Comparison of ENCODE assay signal across 8 cellular contexts in the genomic region with DNA sequence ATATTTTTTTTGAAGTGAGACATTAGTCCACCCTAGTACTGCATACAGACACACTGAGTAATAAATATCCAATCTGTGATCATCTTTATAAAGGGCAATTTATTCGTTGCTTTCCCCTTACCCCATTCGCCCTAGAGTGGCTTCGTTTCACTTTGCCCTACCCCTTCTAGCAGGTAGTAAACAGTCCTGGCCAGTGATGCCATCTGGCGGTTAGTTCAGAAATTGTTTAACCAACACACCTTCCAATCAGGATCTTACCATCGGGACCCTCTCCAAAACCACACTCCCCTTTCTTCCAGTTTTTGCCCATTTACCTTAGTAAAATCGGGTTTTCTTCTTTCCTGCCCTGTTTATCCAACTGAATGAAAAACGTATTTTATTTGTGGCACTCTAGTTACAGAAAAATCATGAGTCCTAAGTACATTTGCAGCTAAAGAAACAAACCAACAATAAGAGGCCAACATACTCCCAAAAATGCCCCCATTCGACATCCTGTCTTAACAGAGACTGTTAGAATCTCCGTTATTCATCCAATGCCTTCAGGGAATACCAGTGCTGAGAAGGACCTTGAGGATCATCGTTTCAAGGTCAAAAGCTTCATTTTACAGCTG. TPM values are rescaled to one million over a fixed set of nuclear protein-coding genes. Genes with fewer than 3 reads are reported as not detected.
DNase-seq lines count a peak whose midpoint lies in the region; ATAC-seq and TF ChIP-seq lines count a peak whose summit lies in the region.

No MANE protein-coding gene starts in this region.

- H2BK5ac ChIP-seq in neuronal stem cell (ENCODE audit: low read length) = no peak overlapping the region

- H4K8ac ChIP-seq in neuronal stem cell (ENCODE audit: low read depth, low read length) = no peak overlapping the region

- H3K9me3 Mint-ChIP-seq in activated T-helper 2 cell treated with anti-CD3 and anti-CD28 coated beads, Interferon-gamma antibody, Interleukin-2, Interleukin-4, amounts not matched to agents 10 μg/mL and 5 μg/mL and 100 μg/mL, durations not matched to agents 14 hours and 24 hours and 36 hours = no peaks in the 10 kb centered on the region

- no peak overlapping the region for H3K18ac ChIP-seq in neuronal stem cell (ENCODE audit: low read length)

- no peak overlapping the region for H4K91ac ChIP-seq in neuronal stem cell (ENCODE audit: low read depth, low read length, poor library complexity)

- H3K9me3 ChIP-seq in Peyer's patch (no peaks in the 10 kb centered on the region), neuronal stem cell (replicated peaks in 1 of 2; ENCODE audit: control insufficient read depth in 2 of 2, insufficient read depth in 1 of 2, low read depth in 1 of 2, low read length in 2 of 2) (peaks cover under 1 to 4% of the 10 kb centered on the region in 2 donors)

- H2AFZ ChIP-seq in neuronal stem cell (ENCODE audit: low read length) = no peak overlapping the region

- H3K27me3 Mint-ChIP-seq in activated T-helper 2 cell treated with anti-CD3 and anti-CD28 coated beads, Interferon-gamma antibody, Interleukin-2, Interleukin-4, amounts not matched to agents 10 μg/mL and 5 μg/mL and 100 μg/mL, durations not matched to agents 14 hours and 24 hours and 36 hours (ENCODE audit: low read depth) = peaks cover 11% of the 10 kb centered on the region

- H3K4me1 Mint-ChIP-seq in activated T-helper 2 cell treated with anti-CD3 and anti-CD28 coated beads, Interferon-gamma antibody, Interleukin-2, Interleukin-4, amounts not matched to agents 10 μg/mL and 5 μg/mL and 100 μg/mL, durations not matched to agents 14 hours and 24 hours and 36 hours (ENCODE audit: low read depth) = peaks cover 41% of the 10 kb centered on the region

- H3K4me3 Mint-ChIP-seq in activated T-helper 2 cell treated with anti-CD3 and anti-CD28 coated beads, Interferon-gamma antibody, Interleukin-2, Interleukin-4, amounts not matched to agents 10 μg/mL and 5 μg/mL and 100 μg/mL, durations not matched to agents 14 hours and 24 hours and 36 hours (ENCODE audit: low read depth) = peak overlapping the region; percentile 98

- intact Hi-C loops in activated T-helper 2 cell treated with anti-CD3 and anti-CD28 coated beads, Interferon-gamma antibody, Interleukin-2, Interleukin-4, amounts not matched to agents 10 μg/mL and 5 μg/mL and 100 μg/mL, durations not matched to agents 14 hours and 24 hours and 36 hours (cut with micrococcal nuclease) = loop anchor here (1.0 to 10.0 kb wide), 6 partner anchors 17 to 607 kb away; a partner anchor contains a TSS

- no peak overlapping the region for H3K23ac ChIP-seq in neuronal stem cell (ENCODE audit: low read depth, low read length, poor library complexity)

- H2BK15ac ChIP-seq in neuronal stem cell (ENCODE audit: low read length) = no peak overlapping the region

- no CpG with 5 or more reads among the region's 10 CpGs for WGBS in neuronal stem cell (ENCODE audit: extremely low coverage in 2 of 2, insufficient read length in 2 of 2, insufficient replicate concordance in 1 of 2), 2 donors

- peaks cover 0 to 21% (median 5%) of the 10 kb centered on the region in 4 donors for H3K4me1 ChIP-seq in Peyer's patch
- peaks cover 3 to 11% of the 10 kb centered on the region in 2 donors for H3K4me1 ChIP-seq in neuronal stem cell (ENCODE audit: control insufficient read depth in 2 of 2, insufficient read depth in 1 of 2, low read depth in 1 of 2, low read length in 2 of 2)

- peak; percentile 44 for ATAC-seq in GM21526 (IDR thresholded peaks at IDR 0.05; ENCODE audit: low FRiP score, unreplicated experiment)

- no peak overlapping the region for H3K14ac ChIP-seq in neuronal stem cell (ENCODE audit: low read length)

- no peak overlapping the region for H3K9ac ChIP-seq in neuronal stem cell (ENCODE audit: low read depth, low read length, poor library complexity)

- H3K27ac Mint-ChIP-seq in activated T-helper 2 cell treated with anti-CD3 and anti-CD28 coated beads, Interferon-gamma antibody, Interleukin-2, Interleukin-4, amounts not matched to agents 10 μg/mL and 5 μg/mL and 100 μg/mL, durations not matched to agents 14 hours and 24 hours and 36 hours = peak overlapping the region; percentile 57

- H3K4ac ChIP-seq in neuronal stem cell (ENCODE audit: low read length) = no peak overlapping the region

- H3K79me1 ChIP-seq in neuronal stem cell (ENCODE audit: low read depth, low read length) = no peaks in the 10 kb centered on the region

- no peak overlapping the region for H2AK5ac ChIP-seq in neuronal stem cell (ENCODE audit: low read depth, low read length)

- TF ChIP-seq CTCF in Peyer's patch (IDR thresholded peaks at IDR 0.05) (peak; percentile 55 to 89 (median 74)), foreskin fibroblast (IDR thresholded peaks at IDR 0.05; ENCODE audit: low read depth, low read length) (peak; percentile 55)

- no peak overlapping the region for H2BK120ac ChIP-seq in neuronal stem cell (ENCODE audit: low read depth, low read length)

- no peak overlapping the region for H3K4me3 ChIP-seq in Jurkat, Clone E6-1 (ENCODE audit: low read length)
- H3K4me3 ChIP-seq in Peyer's patch (peak overlapping the region in 2 of 4 donors; percentile 74 to 99), foreskin fibroblast (ENCODE audit: low read depth in 1 of 2, low read length in 2 of 2) (peak overlapping the region; percentile 42 to 97), neuronal stem cell (ENCODE audit: low read length in 2 of 2) (peak overlapping the region in 1 of 2 donors; percentile 5)

- H3K27ac ChIP-seq in Peyer's patch (peak overlapping the region in 3 of 4 donors; percentile 97 to 100 (median 99)), neuronal stem cell (replicated peaks; ENCODE audit: low read length) (no peak overlapping the region)

- DNase-seq in DMS 273 treated with DMSO at 0.1 percent for 48 hours (lab: John Stamatoyannopoulos, UW) (peak; percentile 26), Peyer's patch (peak; percentile 48 to 87 (median 65)), foreskin fibroblast (peak; percentile 44 to 79), neuronal stem cell (ENCODE audit: low spot score) (peak; percentile 51), superior temporal gyrus (ENCODE audit: extremely low spot score) (peak; percentile 93)
- DNase-seq in Jurkat, Clone E6-1 (ENCODE audit: low read depth, low spot score) = peak; percentile 76
- peak; percentile 57 for DNase-seq in activated T-helper 2 cell treated with anti-CD3 and anti-CD28 coated beads, Interferon-gamma antibody, Interleukin-2, Interleukin-4, amounts not matched to agents 10 μg/mL and 5 μg/mL and 100 μg/mL, durations not matched to agents 14 hours and 24 hours and 36 hours (ENCODE audit: low spot score)

- H3K27me3 ChIP-seq in Peyer's patch = no peaks in the 10 kb centered on the region
- H3K27me3 ChIP-seq in neuronal stem cell (ENCODE audit: control insufficient read depth in 3 of 3, insufficient read depth in 3 of 3, low read depth in 1 of 3, low read length in 3 of 3) = no peaks in the 10 kb centered on the region

- H2BK12ac ChIP-seq in neuronal stem cell (ENCODE audit: low read length) = no peak overlapping the region

- H3K36me3 ChIP-seq in Peyer's patch = peaks cover 0 to 5% (median 0%) of the 10 kb centered on the region in 3 donors
- H3K36me3 ChIP-seq in neuronal stem cell (replicated peaks in 1 of 2; ENCODE audit: control insufficient read depth in 2 of 2, insufficient read depth in 2 of 2, low read length in 2 of 2) = peaks cover 3 to 40% of the 10 kb centered on the region in 2 donors

- TF ChIP-seq POLR2A in Peyer's patch (IDR thresholded peaks at IDR 0.05) = no peak

- peak overlapping the region; percentile 34 for H3K4me2 ChIP-seq in neuronal stem cell (ENCODE audit: insufficient read depth, low read length, poor library complexity, severe bottlenecking)

- peaks cover 50% of the 10 kb centered on the region for H3K36me3 Mint-ChIP-seq in activated T-helper 2 cell treated with anti-CD3 and anti-CD28 coated beads, Interferon-gamma antibody, Interleukin-2, Interleukin-4, amounts not matched to agents 10 μg/mL and 5 μg/mL and 100 μg/mL, durations not matched to agents 14 hours and 24 hours and 36 hours (ENCODE audit: low read depth)

RNA-seq across cellular contexts. Expression of a gene that starts 2.2 kb away (rescaled TPM):
- polyA plus RNA-seq in Jurkat, Clone E6-1 (2012; ENCODE audit: insufficient read depth, insufficient read length) = 134 TPM
- total RNA-seq in Peyer's patch = 100 to 1,000 TPM in 3 of 4 donors, 10 to 100 TPM in 1; 58.4 to 140 (median 104) TPM
- 75.9 and 77.6 TPM in 2 replicates for total RNA-seq in activated T-helper 2 cell treated with anti-CD3 and anti-CD28 coated beads, Interferon-gamma antibody, Interleukin-2, Interleukin-4, amounts not matched to agents 10 μg/mL and 5 μg/mL and 100 μg/mL, durations not matched to agents 14 hours and 24 hours and 36 hours
- polyA plus RNA-seq in neuronal stem cell (2013, experiment 1 of 2) = 141 TPM
- polyA plus RNA-seq in neuronal stem cell (2013, experiment 2 of 2) = 148 TPM

Comparison
In these comparisons a context has a peak if more than half of its experiments do, and no peak if none do; other contexts are left out.
1. DNase-seq: peak in every context shown above with its lines; median percentile 93 in superior temporal gyrus; 76 in Jurkat, Clone E6-1; 65 in Peyer's patch; 62 in foreskin fibroblast; 57 in activated T-helper 2 cell treated with anti-CD3 and anti-CD28 coated beads, Interferon-gamma antibody, Interleukin-2, Interleukin-4, amounts not matched to agents 10 μg/mL and 5 μg/mL and 100 μg/mL, durations not matched to agents 14 hours and 24 hours and 36 hours; 51 in neuronal stem cell; 26 in DMS 273 treated with DMSO at 0.1 percent for 48 hours.